14 cellular contexts compared by ENCODE assay signal in the genomic region with DNA sequence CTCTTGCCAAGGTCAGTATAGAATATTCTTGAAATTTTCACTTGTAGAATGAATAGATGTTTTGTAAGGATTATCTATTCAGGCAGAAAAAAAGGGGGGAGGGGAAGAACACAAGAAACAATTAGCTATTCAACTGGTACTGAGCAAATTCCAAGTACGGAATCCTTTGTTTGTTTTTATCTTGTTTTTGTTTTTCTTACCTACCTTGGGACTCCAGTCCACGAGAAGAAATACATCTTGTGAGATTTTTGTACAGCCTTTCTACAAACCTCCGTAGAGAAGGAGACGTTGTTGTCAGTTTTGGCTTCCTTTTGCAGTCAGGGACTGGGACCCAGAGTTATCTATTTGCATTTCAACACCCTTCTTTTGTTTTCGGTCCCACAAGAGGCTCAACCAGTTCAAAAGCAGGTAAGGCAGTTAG. TPM values are rescaled to one million over a fixed set of nuclear protein-coding genes. Genes with fewer than 3 reads are reported as not detected.
DNase-seq lines count a peak whose midpoint lies in the region; ATAC-seq and TF ChIP-seq lines count a peak whose summit lies in the region.
"Had no signal": no experiment of that assay in that cellular context is flagged by ENCODE, and none has a peak within 500 bp of the region (broad histone marks: within the 10 kb centered on the region; RNA-seq: fewer than 3 reads in every experiment).

No MANE protein-coding gene starts in this region.

- H3K4me3 ChIP-seq in SJSA1: no peak overlapping the region
- H3K4me3 ChIP-seq in iPS-15b (ENCODE audit: low read depth, low read length): peak overlapping the region; percentile 47

- ATAC-seq in GM21390 (IDR thresholded peaks at IDR 0.05; ENCODE audit: unreplicated experiment) (peak; percentile 44), HG03135 (IDR thresholded peaks at IDR 0.05; ENCODE audit: unreplicated experiment) (no peak)
- ATAC-seq: left lobe of liver; stimulated activated memory B cell treated with anti-CD40 and anti-IgM and Interleukin-4, amounts not matched to agents 10 μg/mL and 1 μg/mL and 100 μg/mL, for 72 hours had no signal

- TF ChIP-seq CTCF in GM13977 (IDR thresholded peaks at IDR 0.05; ENCODE audit: extremely low read depth, insufficient read depth, missing control alignments): no peak

- peak overlapping the region; percentile 27 for H3K9ac ChIP-seq in iPS-15b (ENCODE audit: low read depth, low read length)

- H3K4me1 ChIP-seq in SJSA1 (replicated peaks) (peaks cover 44% of the 10 kb centered on the region), iPS-15b (ENCODE audit: control insufficient read depth, insufficient read depth, low read length) (peaks cover 53% of the 10 kb centered on the region)

- 0 out of 2 replicates have a peak, but pooled peaks cover 2% of the 10 kb centered on the region for H3K9me3 ChIP-seq in SJSA1 (replicated peaks)
- H3K9me3 ChIP-seq in iPS-15b (ENCODE audit: control insufficient read depth, insufficient read depth, low read length): no peaks in the 10 kb centered on the region

- peak overlapping the region; percentile 53 for H3K27ac ChIP-seq in SJSA1
- H3K27ac ChIP-seq: C4-2B had no signal

- H3K36me3 ChIP-seq in SJSA1 (no peaks in the 10 kb centered on the region), iPS-15b (ENCODE audit: control insufficient read depth, insufficient read depth, low read length) (no peaks in the 10 kb centered on the region)

- in situ Hi-C loops in GM13977 (cut with MboI; ENCODE audit: low pct_unique_long_range_greater_than_20kb, low sequenced_read_pairs, unreplicated experiment): no loop called here

- no peaks in the 10 kb centered on the region for H3K27me3 ChIP-seq in SJSA1 (replicated peaks)
- H3K27me3 ChIP-seq in iPS-15b (ENCODE audit: control insufficient read depth, insufficient read depth, low read length): no peaks in the 10 kb centered on the region

- DNase-seq in SJSA1 (ENCODE audit: low read depth in 1 of 2, low spot score in 2 of 2): no peak
- DNase-seq in retina: peak; percentile 26
- no peak for DNase-seq in stimulated activated CD4-positive, alpha-beta T cell treated with anti-CD3 and anti-CD28 coated beads, Interleukin-12 subunit alpha, Interleukin-12 subunit beta, amount 100 ng/mL, for 4 hours
- DNase-seq in GM13977 (ENCODE audit: low spot score): no peak
- DNase-seq in SIG-M5 (lab: John Stamatoyannopoulos, UW): no peak
- DNase-seq: activated naive CD4-positive, alpha-beta T cell treated with anti-CD3 and anti-CD28 coated beads, Interleukin-2, amount 10 ng/mL, durations not matched to agents 7 days and 5 days; cerebellar nuclear complex; NCI-H226 had no signal

RNA-seq across cellular contexts. Expression of gene ZNF281, which starts 36.0 kb away (rescaled TPM):
- 25.1 and 32.0 TPM in 2 replicates for total RNA-seq in SJSA1 (2014; rRNA removed; shearing (Covaris generic))
